In the genomic region with DNA sequence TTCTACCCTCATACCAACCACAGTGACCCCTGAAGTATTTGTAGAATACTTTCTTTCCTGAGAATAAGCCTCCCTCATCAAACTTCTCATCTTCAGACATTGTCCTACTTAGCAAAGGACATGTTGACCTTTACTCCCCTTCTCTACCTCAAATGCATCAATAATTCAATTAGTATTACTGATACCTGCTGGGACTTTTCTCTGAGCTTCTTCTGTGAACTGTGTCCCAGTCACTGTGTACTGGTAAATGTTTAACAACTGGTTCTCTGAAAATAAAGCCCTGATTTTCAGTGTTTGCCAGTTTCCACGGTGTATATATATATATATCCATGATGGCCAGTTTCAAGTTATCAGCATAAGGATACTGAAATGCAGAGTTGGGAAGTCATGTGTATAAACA, we compare ENCODE assay signal across 17 cellular contexts. TPM values are rescaled to one million over a fixed set of nuclear protein-coding genes. Genes with fewer than 3 reads are reported as not detected.
DNase-seq lines count a peak whose midpoint lies in the region; ATAC-seq, FAIRE-seq and TF ChIP-seq lines count a peak whose summit lies in the region.
"Had no signal": no experiment of that assay in that cellular context is flagged by ENCODE, and none has a peak within 500 bp of the region (broad histone marks: within the 10 kb centered on the region; RNA-seq: fewer than 3 reads in every experiment).

No MANE protein-coding gene starts in this region.

- H3K9ac ChIP-seq in skeletal muscle tissue (ENCODE audit: low read depth in 1 of 3, low read length in 3 of 3) = no peak overlapping the region

- DNase-seq in GM19239 (ENCODE audit: insufficient read length, low spot score) (no peak), bronchial epithelial cell (ENCODE audit: low read depth) (no peak), right lobe of liver (no peak), NK-92 (lab: John Stamatoyannopoulos, UW; ENCODE audit: unreplicated experiment) (no peak), NCI-H2227 treated with DMSO at 0.1 percent for 48 hours (lab: John Stamatoyannopoulos, UW) (no peak)
- DNase-seq: CD4-positive, CD25-positive, alpha-beta regulatory T cell; DMS79; KG1; NCI-H1436; NCI-H2029; NCI-H2171 treated with DMSO at 0.1 percent for 48 hours; NCI-H748 treated with DMSO at 0.1 percent for 48 hours had no signal

- H3K27ac ChIP-seq in right lobe of liver (peak overlapping the region; percentile 84 to 97 (median 91)), skeletal muscle tissue (ENCODE audit: low read depth, low read length) (peak overlapping the region; percentile 84)
- H3K27ac ChIP-seq: SJSA1 had no signal

- H3K27me3 ChIP-seq in bronchial epithelial cell (ENCODE audit: control insufficient read depth, insufficient read depth, low read length) (no peaks in the 10 kb centered on the region), right lobe of liver (no peaks in the 10 kb centered on the region), skeletal muscle tissue (ENCODE audit: control insufficient read depth in 3 of 3, insufficient read depth in 3 of 3, low read length in 3 of 3) (no peaks in the 10 kb centered on the region)
- H3K27me3 ChIP-seq: SJSA1 had no signal

- H3K36me3 ChIP-seq in bronchial epithelial cell (ENCODE audit: control insufficient read depth, insufficient read depth, low read length) = no peaks in the 10 kb centered on the region
- no peaks in the 10 kb centered on the region for H3K36me3 ChIP-seq in right lobe of liver
- no peaks in the 10 kb centered on the region for H3K36me3 ChIP-seq in skeletal muscle tissue (ENCODE audit: control insufficient read depth in 3 of 3, insufficient read depth in 3 of 3, low read length in 3 of 3)

- intact Hi-C loops in right lobe of liver (cut with DNase I) = no loop called here

- ATAC-seq in right lobe of liver (peak; percentile 68 to 86 (median 79)), HG03571 (IDR thresholded peaks at IDR 0.05; ENCODE audit: unreplicated experiment) (no peak)

- TF ChIP-seq CTCF in bronchial epithelial cell (IDR thresholded peaks at IDR 0.05; ENCODE audit: insufficient read depth, low read length, severe bottlenecking) = no peak
- no peak for TF ChIP-seq CTCF in right lobe of liver (IDR thresholded peaks at IDR 0.05)

- H3K9me3 ChIP-seq in right lobe of liver (no peaks in the 10 kb centered on the region), skeletal muscle tissue (ENCODE audit: control insufficient read depth in 3 of 3, low read length in 3 of 3) (no peaks in the 10 kb centered on the region)
- H3K9me3 ChIP-seq: SJSA1 had no signal

- no peak for TF ChIP-seq POLR2A in right lobe of liver (IDR thresholded peaks at IDR 0.05)

- FAIRE-seq in GM19239 (lab: Jason Lieb, UNC) = peak; percentile 33
- peak; percentile 7 for FAIRE-seq in bronchial epithelial cell (lab: Jason Lieb, UNC)
- FAIRE-seq: D721Med, H1 had no signal

- 28% methylated on average over 1 of the region's 1 CpG for WGBS in right lobe of liver (ENCODE audit: insufficient coverage, low coverage, low lambda C conversion rate, missing lambda C conversion rate)

- H3K4me3 ChIP-seq in bronchial epithelial cell (ENCODE audit: low read depth, low read length) (no peak overlapping the region), right lobe of liver (peak overlapping the region in 2 of 3 donors; percentile 17 to 22), skeletal muscle tissue (ENCODE audit: low read length in 3 of 3) (no peak overlapping the region)
- H3K4me3 ChIP-seq: SJSA1 had no signal

- peaks cover 0 to 73% (median 26%) of the 10 kb centered on the region in 4 donors for H3K4me1 ChIP-seq in right lobe of liver
- H3K4me1 ChIP-seq in skeletal muscle tissue (ENCODE audit: control insufficient read depth in 3 of 3, insufficient read depth in 3 of 3, low read length in 3 of 3) = peaks cover 18 to 26% (median 19%) of the 10 kb centered on the region in 3 donors
- H3K4me1 ChIP-seq: SJSA1 had no signal

RNA-seq across cellular contexts. Expression of a gene that starts 12.2 kb away (rescaled TPM):
- 6.0 and 8.4 TPM in 2 replicates for total RNA-seq in bronchial epithelial cell
- total RNA-seq in right lobe of liver = 10 to 100 TPM; 13.3 to 71.0 (median 48.6) TPM
- 17.7 TPM for total RNA-seq in skeletal muscle tissue

Comparison
In these comparisons a context has a peak if more than half of its experiments do, and no peak if none do; other contexts are left out.
1. H3K4me3 ChIP-seq: peak in right lobe of liver (2 of 3); none in bronchial epithelial cell (single experiment) and skeletal muscle tissue (0 of 3).